8 cellular contexts compared by ENCODE assay signal in the genomic region with DNA sequence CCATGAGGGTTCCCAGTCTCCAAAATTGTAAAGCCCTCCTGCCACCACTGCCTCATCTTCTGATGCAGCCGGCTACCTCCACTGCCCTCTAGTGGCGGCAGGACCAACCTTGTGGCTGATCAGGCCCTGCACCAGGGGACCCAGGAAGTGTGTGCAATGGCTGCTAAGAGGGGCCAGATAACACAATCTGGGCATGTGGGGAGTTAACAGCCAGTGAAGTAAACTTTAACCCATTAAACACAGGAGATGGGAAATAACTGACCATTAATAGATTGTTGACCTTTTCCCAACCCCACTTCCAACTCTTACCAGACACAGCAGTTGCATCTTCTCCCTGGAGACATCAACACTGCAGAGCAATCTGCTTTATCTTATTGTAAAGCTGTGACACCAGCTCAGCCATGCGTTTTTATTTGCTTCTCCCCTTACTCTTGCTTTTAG.
DNase-seq lines count a peak whose midpoint lies in the region; ATAC-seq and TF ChIP-seq lines count a peak whose summit lies in the region.

No MANE protein-coding gene starts in this region.

- H3K4me3 ChIP-seq in sigmoid colon = no peak overlapping the region

- peaks cover 6 to 65% (median 15%) of the 10 kb centered on the region in 4 donors for H3K36me3 ChIP-seq in sigmoid colon

- DNase-seq in COLO668 (lab: John Stamatoyannopoulos, UW; ENCODE audit: unreplicated experiment) (peak; percentile 71), GM19240 (ENCODE audit: insufficient read length, low spot score) (peak; percentile 60), NCI-H748 (lab: John Stamatoyannopoulos, UW; ENCODE audit: unreplicated experiment) (peak; percentile 71), activated T-cell treated with anti-CD3 and anti-CD28 coated beads for 24 hours (ENCODE audit: low read depth) (peak; percentile 30), germinal center (ENCODE audit: low spot score) (peak; percentile 73), sigmoid colon (peak; percentile 68)
- DNase-seq in effector CD8-positive, alpha-beta T cell (lab: John Stamatoyannopoulos, UW) = no peak

- peak in 2 of 4 experiments; percentile 29 to 54 for TF ChIP-seq CTCF in sigmoid colon (IDR thresholded peaks at IDR 0.05)

- intact Hi-C loops in sigmoid colon (cut with DNase I) = no loop called here

- no peaks in the 10 kb centered on the region for H3K4me1 ChIP-seq in sigmoid colon

- no peak for TF ChIP-seq EP300 in sigmoid colon (IDR thresholded peaks at IDR 0.05)

- H3K27ac ChIP-seq in sigmoid colon = no peak overlapping the region

- 37 to 39% methylated on average over 3 of the region's 3 CpGs for whole genome bisulfite sequencing in sigmoid colon, 2 donors

- TF ChIP-seq POLR2A in sigmoid colon (IDR thresholded peaks at IDR 0.05) = no peak

- no peaks in the 10 kb centered on the region for H3K27me3 ChIP-seq in sigmoid colon

- peak; percentile 89 for ATAC-seq in HG03196 (IDR thresholded peaks at IDR 0.05; ENCODE audit: unreplicated experiment)

- H3K9me3 ChIP-seq in sigmoid colon = no peaks in the 10 kb centered on the region
